ENCODE assay signal across 27 cellular contexts in the genomic region with DNA sequence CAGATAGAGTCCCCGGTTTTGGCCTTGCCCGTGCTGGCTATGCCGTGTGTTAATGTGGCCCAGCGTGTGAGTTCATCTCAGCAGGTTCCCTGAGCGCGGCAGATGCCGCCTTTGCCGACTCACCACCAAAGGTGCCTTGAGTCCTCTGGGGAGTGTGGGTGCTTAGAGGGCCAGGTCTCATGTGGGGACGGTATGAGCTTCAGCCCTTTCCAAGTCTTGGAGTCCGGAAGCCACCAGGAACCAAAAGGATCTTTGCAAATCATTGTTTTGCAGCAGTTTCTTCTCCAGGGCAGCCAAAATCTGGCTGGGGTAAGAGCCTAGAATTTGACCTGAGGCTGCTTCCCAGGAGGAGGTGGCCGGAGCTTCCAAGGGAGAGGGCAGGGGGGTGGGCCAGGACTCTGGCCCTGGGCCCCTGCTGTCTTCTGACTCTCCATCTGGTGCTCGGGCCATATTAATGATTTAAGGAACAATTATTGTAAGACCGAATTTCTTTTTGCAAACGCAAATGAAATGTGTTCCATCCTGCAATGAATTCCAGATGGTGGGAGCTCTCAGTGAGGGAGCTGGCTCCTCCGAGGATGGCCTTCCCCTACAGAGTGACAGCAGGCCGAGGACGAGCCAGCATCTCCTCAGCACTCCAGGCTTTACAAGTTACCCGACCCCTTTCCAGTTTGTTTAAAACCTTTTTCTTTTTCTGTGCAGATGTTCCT.
DNase-seq lines count a peak whose midpoint lies in the region; ATAC-seq, FAIRE-seq and TF ChIP-seq lines count a peak whose summit lies in the region.
"Had no signal": no experiment of that assay in that cellular context is flagged by ENCODE, and none has a peak within 500 bp of the region (broad histone marks: within the 10 kb centered on the region; RNA-seq: fewer than 3 reads in every experiment).

No MANE protein-coding gene starts in this region.

- H3K36me3 ChIP-seq in HEK293 (ENCODE audit: control insufficient read depth in 2 of 2, insufficient read depth in 1 of 2, low read length in 2 of 2) (no peaks in the 10 kb centered on the region), sigmoid colon (no peaks in the 10 kb centered on the region), upper lobe of right lung (no peaks in the 10 kb centered on the region)
- H3K36me3 ChIP-seq: left lung, transverse colon had no signal

- in situ Hi-C loops in GM13976 (cut with MboI; ENCODE audit: low sequenced_read_pairs, unreplicated experiment), result no loop called here

- FAIRE-seq in H54 (lab: Jason Lieb, UNC), result no peak
- FAIRE-seq: GM18507, small intestine had no signal

- H3K4me1 Mint-ChIP-seq in glutamatergic neuron (ENCODE audit: low read depth, unreplicated experiment), result peaks cover 6% of the 10 kb centered on the region

- H3K27ac Mint-ChIP-seq in glutamatergic neuron (ENCODE audit: unreplicated experiment), result no peak overlapping the region
- H3K27ac Mint-ChIP-seq: activated CD4-positive, alpha-beta memory T cell treated with anti-CD3 and anti-CD28 coated beads for 36 hours; HFFc6 had no signal

- intact Hi-C loops in sigmoid colon (cut with DNase I), result no loop called here
- intact Hi-C loops in upper lobe of right lung (cut with DNase I), result no loop called here

- TF ChIP-seq EP300 in sigmoid colon (IDR thresholded peaks at IDR 0.05), result no peak

- ATAC-seq in upper lobe of right lung, result no peak
- ATAC-seq: mucosa of descending colon had no signal

- H3K9me3 ChIP-seq in HEK293 (ENCODE audit: control insufficient read depth, insufficient read depth, low read depth, low read length) (no peaks in the 10 kb centered on the region), sigmoid colon (no peaks in the 10 kb centered on the region), upper lobe of right lung (no peaks in the 10 kb centered on the region)
- H3K9me3 ChIP-seq: left lung, mucosa of descending colon, transverse colon had no signal

- POLR2A ChIA-PET in HEK293 (lab: Yijun Ruan, JAX), result no interaction called here

- TF ChIP-seq CTCF in HEK293 (tag by site-specific recombination; IDR thresholded peaks at IDR 0.05) (no peak), glutamatergic neuron (IDR thresholded peaks at IDR 0.05; ENCODE audit: partially characterized antibody, unreplicated experiment) (no peak), sigmoid colon (IDR thresholded peaks at IDR 0.05) (no peak), upper lobe of right lung (IDR thresholded peaks at IDR 0.05) (no peak), GM13976 (IDR thresholded peaks at IDR 0.05; ENCODE audit: borderline replicate concordance, control extremely low read depth, extremely low read depth, insufficient read depth, missing control alignments) (no peak)

- CTCF ChIA-PET in HEK293 (lab: Yijun Ruan, JAX), result no interaction called here

- no peak overlapping the region for H3K4me3 Mint-ChIP-seq in glutamatergic neuron (ENCODE audit: unreplicated experiment)
- H3K4me3 Mint-ChIP-seq: activated CD4-positive, alpha-beta memory T cell treated with anti-CD3 and anti-CD28 coated beads for 36 hours; HFFc6; neural crest cell had no signal

- H3K36me3 Mint-ChIP-seq in glutamatergic neuron (ENCODE audit: unreplicated experiment), result peaks cover 4% of the 10 kb centered on the region
- H3K36me3 Mint-ChIP-seq: activated CD4-positive, alpha-beta memory T cell treated with anti-CD3 and anti-CD28 coated beads for 36 hours had no signal

- H3K27me3 ChIP-seq in sigmoid colon, result no peaks in the 10 kb centered on the region
- H3K27me3 ChIP-seq in upper lobe of right lung, result no peaks in the 10 kb centered on the region
- H3K27me3 ChIP-seq: left lung, transverse colon had no signal

- WGBS in sigmoid colon, 2 donors, result 86 to 91% methylated on average over 18 of the region's 18 CpGs

- H3K9me3 Mint-ChIP-seq in glutamatergic neuron (ENCODE audit: unreplicated experiment), result peaks cover 4% of the 10 kb centered on the region
- H3K9me3 Mint-ChIP-seq: activated CD4-positive, alpha-beta memory T cell treated with anti-CD3 and anti-CD28 coated beads for 36 hours; HFFc6; neural crest cell had no signal

- DNase-seq in AG08395 (ENCODE audit: low spot score) (peak; percentile 22), glutamatergic neuron (peak; percentile 35), sigmoid colon (peak; percentile 52), upper lobe of right lung (no peak), GM13976 (ENCODE audit: low spot score) (no peak), NCI-H510A treated with DMSO at 0.1 percent for 48 hours (lab: John Stamatoyannopoulos, UW) (no peak), H54 (ENCODE audit: insufficient read length, low spot score) (no peak)
- DNase-seq: activated CD4-positive, alpha-beta memory T cell treated with anti-CD3 and anti-CD28 coated beads for 36 hours; activated CD4-positive, CD25-positive, alpha-beta regulatory T cell; activated effector memory CD4-positive, alpha-beta T cell treated with Interleukin-2 at 50 U/mL for 16 hours; C1 segment of cervical spinal cord; cortex of kidney; head of caudate nucleus; left lung; MM.1S; mucosa of descending colon; NCI-H1417 treated with DMSO at 0.1 percent for 48 hours; NCI-H2107; NCI-H774; small intestine; stimulated activated CD4-positive, alpha-beta T cell treated with anti-CD3 and anti-CD28 coated beads, Interleukin-4, amount 100 ng/mL, for 1 hour; stimulated activated naive CD4-positive, alpha-beta T cell treated with Interleukin-2 at 50 U/mL for 16 hours; transverse colon had no signal

- H3K27ac ChIP-seq in HEK293 (ENCODE audit: extremely low read depth, low read depth, low read length), result no peak overlapping the region
- peak overlapping the region in 1 of 4 donors; percentile 14 for H3K27ac ChIP-seq in sigmoid colon
- H3K27ac ChIP-seq in upper lobe of right lung, result no peak overlapping the region
- H3K27ac ChIP-seq: left lung, transverse colon had no signal

- H3K27me3 Mint-ChIP-seq in glutamatergic neuron (ENCODE audit: unreplicated experiment), result no peaks in the 10 kb centered on the region

- TF ChIP-seq POLR2A in sigmoid colon (IDR thresholded peaks at IDR 0.05), result no peak
- TF ChIP-seq POLR2A in H54 (IDR thresholded peaks at IDR 0.05; ENCODE audit: low read depth, low read length), result no peak

- H3K4me1 ChIP-seq in HEK293 (ENCODE audit: control insufficient read depth, insufficient read depth, low read length) (no peaks in the 10 kb centered on the region), sigmoid colon (no peaks in the 10 kb centered on the region), upper lobe of right lung (no peaks in the 10 kb centered on the region)
- H3K4me1 ChIP-seq: left lung, transverse colon had no signal

- H3K4me3 ChIP-seq in HEK293 (ENCODE audit: low read depth, low read length), result no peak overlapping the region
- H3K4me3 ChIP-seq in sigmoid colon, result no peak overlapping the region
- no peak overlapping the region for H3K4me3 ChIP-seq in upper lobe of right lung
- H3K4me3 ChIP-seq: left lung, mucosa of descending colon, transverse colon had no signal

TF ChIP-seq in HEK293, 187 proteins besides CTCF, POLR2A, EP300 and RAD21:
- TF ChIP-seq ZBTB20 (tag by site-specific recombination; IDR thresholded peaks at IDR 0.05), result no peak
- no peak for TF ChIP-seq PRDM1 (tag by site-specific recombination; IDR thresholded peaks at IDR 0.05)
- no peak for TF ChIP-seq ZNF132 (tag by site-specific recombination; IDR thresholded peaks at IDR 0.05; ENCODE audit: borderline replicate concordance)
- TF ChIP-seq, protein P1, sequence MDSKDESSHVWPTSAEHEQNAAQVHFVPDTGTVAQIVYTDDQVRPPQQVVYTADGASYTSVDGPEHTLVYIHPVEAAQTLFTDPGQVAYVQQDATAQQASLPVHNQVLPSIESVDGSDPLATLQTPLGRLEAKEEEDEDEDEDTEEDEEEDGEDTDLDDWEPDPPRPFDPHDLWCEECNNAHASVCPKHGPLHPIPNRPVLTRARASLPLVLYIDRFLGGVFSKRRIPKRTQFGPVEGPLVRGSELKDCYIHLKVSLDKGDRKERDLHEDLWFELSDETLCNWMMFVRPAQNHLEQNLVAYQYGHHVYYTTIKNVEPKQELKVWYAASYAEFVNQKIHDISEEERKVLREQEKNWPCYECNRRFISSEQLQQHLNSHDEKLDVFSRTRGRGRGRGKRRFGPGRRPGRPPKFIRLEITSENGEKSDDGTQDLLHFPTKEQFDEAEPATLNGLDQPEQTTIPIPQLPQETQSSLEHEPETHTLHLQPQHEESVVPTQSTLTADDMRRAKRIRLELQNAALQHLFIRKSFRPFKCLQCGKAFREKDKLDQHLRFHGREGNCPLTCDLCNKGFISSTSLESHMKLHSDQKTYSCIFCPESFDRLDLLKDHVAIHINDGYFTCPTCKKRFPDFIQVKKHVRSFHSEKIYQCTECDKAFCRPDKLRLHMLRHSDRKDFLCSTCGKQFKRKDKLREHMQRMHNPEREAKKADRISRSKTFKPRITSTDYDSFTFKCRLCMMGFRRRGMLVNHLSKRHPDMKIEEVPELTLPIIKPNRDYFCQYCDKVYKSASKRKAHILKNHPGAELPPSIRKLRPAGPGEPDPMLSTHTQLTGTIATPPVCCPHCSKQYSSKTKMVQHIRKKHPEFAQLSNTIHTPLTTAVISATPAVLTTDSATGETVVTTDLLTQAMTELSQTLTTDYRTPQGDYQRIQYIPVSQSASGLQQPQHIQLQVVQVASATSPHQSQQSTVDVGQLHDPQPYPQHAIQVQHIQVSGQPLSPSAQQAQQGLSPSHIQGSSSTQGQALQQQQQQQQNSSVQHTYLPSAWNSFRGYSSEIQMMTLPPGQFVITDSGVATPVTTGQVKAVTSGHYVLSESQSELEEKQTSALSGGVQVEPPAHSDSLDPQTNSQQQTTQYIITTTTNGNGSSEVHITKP (tag by site-specific recombination; IDR thresholded peaks at IDR 0.05), result peak; percentile 63
- TF ChIP-seq ZNF768 (tag by site-specific recombination; IDR thresholded peaks at IDR 0.05), result no peak

Comparison
In these comparisons a context has a peak if more than half of its experiments do, and no peak if none do; other contexts are left out.
1. DNase-seq: peak in AG08395 (single experiment), glutamatergic neuron (single experiment) and sigmoid colon (single experiment); none in upper lobe of right lung (single experiment), GM13976 (single experiment), NCI-H510A treated with DMSO at 0.1 percent for 48 hours (single experiment) and H54 (single experiment).